In the genomic region with DNA sequence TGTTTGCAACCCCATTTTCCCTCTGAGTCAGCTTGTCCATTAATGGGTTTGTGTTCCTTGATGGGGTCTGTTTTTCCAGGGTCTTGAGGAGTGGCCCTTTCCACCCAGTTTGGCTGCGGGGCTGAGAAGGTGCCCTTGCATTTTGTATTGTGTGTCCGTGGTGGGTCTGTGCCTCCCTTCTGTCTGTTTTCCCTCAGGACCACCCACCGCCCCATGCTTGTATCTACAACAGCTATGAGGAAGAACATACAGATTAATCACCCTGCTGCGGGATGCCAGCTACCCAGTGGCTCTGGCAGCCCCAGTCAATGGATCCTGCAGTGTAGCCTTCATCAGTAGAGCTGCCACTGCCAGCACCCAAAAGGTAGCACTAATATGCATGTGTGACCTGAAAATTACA, we compare ENCODE assay signal across 29 cellular contexts.
DNase-seq lines count a peak whose midpoint lies in the region; ATAC-seq and TF ChIP-seq lines count a peak whose summit lies in the region.
"Had no signal": no experiment of that assay in that cellular context is flagged by ENCODE, and none has a peak within 500 bp of the region (broad histone marks: within the 10 kb centered on the region; RNA-seq: fewer than 3 reads in every experiment).

No MANE protein-coding gene starts in this region.

- TF ChIP-seq POLR2A in transverse colon (IDR thresholded peaks at IDR 0.05): no peak

- no peaks in the 10 kb centered on the region for H3K27me3 Mint-ChIP-seq in mesothelial cell of epicardium (ENCODE audit: low read depth)

- H3K4me1 Mint-ChIP-seq in mesothelial cell of epicardium: peaks cover 65% of the 10 kb centered on the region
- H3K4me1 Mint-ChIP-seq: immature natural killer cell had no signal

- H3K27me3 ChIP-seq in ascending aorta (no peaks in the 10 kb centered on the region), transverse colon (no peaks in the 10 kb centered on the region), lower lobe of right lung (ENCODE audit: low read depth) (peaks cover 4% of the 10 kb centered on the region)
- H3K27me3 ChIP-seq: dorsolateral prefrontal cortex, upper lobe of left lung had no signal

- no peaks in the 10 kb centered on the region for H3K36me3 Mint-ChIP-seq in mesothelial cell of epicardium
- H3K36me3 Mint-ChIP-seq: activated naive CD8-positive, alpha-beta T cell; immature natural killer cell; naive B cell had no signal

- WGBS in transverse colon (ENCODE audit: low coverage in 1 of 2), 2 donors: 87% methylated on average over 4 of the region's 4 CpGs; no CpG with 5 or more reads in 1 of the 2 donors

- H3K9me3 Mint-ChIP-seq in mesothelial cell of epicardium: no peaks in the 10 kb centered on the region
- H3K9me3 Mint-ChIP-seq: CD4-positive, alpha-beta T cell; immature natural killer cell; naive B cell had no signal

- H3K36me3 ChIP-seq in ascending aorta (no peaks in the 10 kb centered on the region), transverse colon (no peaks in the 10 kb centered on the region), lower lobe of right lung (no peaks in the 10 kb centered on the region)
- H3K36me3 ChIP-seq: gastrocnemius medialis, upper lobe of left lung had no signal

- DNase-seq in activated effector memory CD4-positive, alpha-beta T cell treated with anti-CD3 and anti-CD28 coated beads, Interleukin-2, amount 50 U/mL, for 16 hours: peak; percentile 28
- DNase-seq in activated effector memory CD4-positive, alpha-beta T cell treated with Interleukin-2 at 50 U/mL for 16 hours: no peak
- DNase-seq in ascending aorta (ENCODE audit: low spot score in 2 of 2): peak in 1 of 2 donors; percentile 59
- no peak for DNase-seq in mesothelial cell of epicardium (ENCODE audit: low spot score in 2 of 2, unreplicated experiment in 2 of 2)
- no peak for DNase-seq in transverse colon
- no peak for DNase-seq in anterior cingulate cortex (lab: John Stamatoyannopoulos, UW)
- DNase-seq in lower lobe of right lung: no peak
- DNase-seq in NCI-H510A (lab: John Stamatoyannopoulos, UW): no peak
- DNase-seq: 8988T; activated CD4-positive, alpha-beta T cell treated with anti-CD3 and anti-CD28 coated beads for 48 hours; aorta; caudate nucleus; CD4-positive, alpha-beta T cell; DND-41; dorsolateral prefrontal cortex; gastrocnemius medialis; hypothalamus; immature natural killer cell; left colon; naive B cell; NCI-H1417 treated with DMSO at 0.1 percent for 48 hours; posterior cingulate gyrus; SIG-M5; stimulated activated CD4-positive, alpha-beta T cell treated with anti-CD3 and anti-CD28 coated beads, Interleukin-4, amount 100 ng/mL, for 4 hours; T-helper 9 cell had no signal

- in situ Hi-C loops in transverse colon (cut with MboI; ENCODE audit: low pct_ligation_motif_present in 1 of 4, low pct_unique_long_range_greater_than_20kb in 1 of 4, low sequenced_read_pairs in 3 of 4): loop anchor here in 2 of 4 donors (10.0 kb wide), 1 partner anchor 234 kb away; the partner anchor contains the start of gene CACNA1C (in 2 of the 2)

- intact Hi-C loops in ascending aorta (cut with DNase I) (loop anchor here (5.0 kb wide), 4 partner anchors 49 to 294 kb away; partner anchors contain the start of gene CACNA1C), transverse colon (cut with DNase I; ENCODE audit: low total_unique reads) (no loop called here), lower lobe of right lung (cut with DNase I) (no loop called here)

- no peak for TF ChIP-seq CTCF in ascending aorta (IDR thresholded peaks at IDR 0.05)
- no peak for TF ChIP-seq CTCF in mesothelial cell of epicardium (IDR thresholded peaks at IDR 0.05; ENCODE audit: unreplicated experiment)
- no peak for TF ChIP-seq CTCF in transverse colon (IDR thresholded peaks at IDR 0.05)
- no peak for TF ChIP-seq CTCF in lower lobe of right lung (IDR thresholded peaks at IDR 0.05)

- ATAC-seq in lower lobe of right lung: no peak
- ATAC-seq: gastrocnemius medialis, Panc1, sciatic nerve had no signal

- H3K27ac ChIP-seq in ascending aorta (peak overlapping the region; percentile 77 to 87), transverse colon (peak overlapping the region; percentile 70 to 84 (median 74)), lower lobe of right lung (no peak overlapping the region)

- no peak overlapping the region for H3K4me3 Mint-ChIP-seq in mesothelial cell of epicardium
- H3K4me3 Mint-ChIP-seq: activated naive CD8-positive, alpha-beta T cell; CD4-positive, alpha-beta T cell; immature natural killer cell; naive B cell had no signal

- H3K4me1 ChIP-seq in ascending aorta (peaks cover 9 to 60% of the 10 kb centered on the region in 2 donors), transverse colon (peaks cover 16 to 46% (median 21%) of the 10 kb centered on the region in 4 donors), lower lobe of right lung (peaks cover 48% of the 10 kb centered on the region)

- no peak for TF ChIP-seq EP300 in transverse colon (IDR thresholded peaks at IDR 0.05; ENCODE audit: low read depth)

- H3K9me3 ChIP-seq in ascending aorta (no peaks in the 10 kb centered on the region), transverse colon (no peaks in the 10 kb centered on the region), lower lobe of right lung (no peaks in the 10 kb centered on the region)
- H3K9me3 ChIP-seq: gastrocnemius medialis, upper lobe of left lung had no signal

- H3K27ac Mint-ChIP-seq in mesothelial cell of epicardium: peak overlapping the region; percentile 47
- H3K27ac Mint-ChIP-seq: activated naive CD8-positive, alpha-beta T cell; CD4-positive, alpha-beta T cell; immature natural killer cell had no signal

- no peak overlapping the region for H3K4me3 ChIP-seq in ascending aorta
- H3K4me3 ChIP-seq in transverse colon: no peak overlapping the region
- H3K4me3 ChIP-seq in lower lobe of right lung: no peak overlapping the region
- H3K4me3 ChIP-seq: dorsolateral prefrontal cortex, gastrocnemius medialis, upper lobe of left lung had no signal
